8 cellular contexts compared by ENCODE assay signal in the genomic region with DNA sequence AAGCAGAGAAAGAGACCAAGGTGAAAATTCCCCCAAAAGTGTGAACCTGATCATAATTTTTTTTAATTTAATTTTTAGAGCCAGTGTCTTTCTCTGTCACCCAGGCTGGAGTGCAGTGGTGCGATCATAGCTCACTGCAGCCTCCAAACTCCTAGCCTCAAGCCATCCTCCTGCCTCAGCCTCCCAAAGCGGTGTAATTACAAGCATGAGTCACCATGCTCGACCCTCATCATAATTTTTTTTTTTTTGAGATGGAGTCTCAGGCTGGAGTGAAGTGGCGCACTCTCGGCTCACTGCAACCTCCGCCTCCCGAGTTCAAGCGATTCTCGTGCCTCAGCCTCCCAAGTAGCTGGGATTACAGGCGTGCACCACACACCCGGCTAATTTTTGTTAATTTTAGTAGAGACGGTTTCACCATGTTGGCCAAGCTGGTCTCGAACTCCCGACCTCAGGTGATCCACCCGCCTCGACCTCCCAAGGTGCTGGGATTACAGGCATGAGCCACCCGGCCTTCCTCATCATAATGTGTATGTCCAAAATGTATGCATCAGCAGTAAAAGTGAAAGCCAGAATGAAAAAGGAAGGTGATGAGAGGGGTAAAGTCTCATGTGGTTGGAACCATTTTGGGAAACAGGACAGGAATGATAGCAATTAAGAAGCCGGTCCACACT. TPM values are rescaled to one million over a fixed set of nuclear protein-coding genes. Genes with fewer than 3 reads are reported as not detected.
DNase-seq lines count a peak whose midpoint lies in the region; ATAC-seq and TF ChIP-seq lines count a peak whose summit lies in the region.
"Not testable (repeated sequence)": the region's sequence is repeated elsewhere in the genome, so short reads cannot be mapped to it uniquely, and the experiment has no call there.

No MANE protein-coding gene starts in this region.

- H3K4me3 ChIP-seq in CD8-positive, alpha-beta T cell (ENCODE audit: low read depth, low read length) = peak overlapping the region; percentile 85
- H3K4me3 ChIP-seq in astrocyte of the spinal cord (ENCODE audit: low read depth, low read length) = peak overlapping the region; percentile 91
- H3K4me3 ChIP-seq in esophagus squamous epithelium = peak overlapping the region; percentile 83 to 96 (median 88)
- peak overlapping the region; percentile 72 for H3K4me3 ChIP-seq in lower leg skin (ENCODE audit: low read depth, poor library complexity, severe bottlenecking)
- H3K4me3 ChIP-seq in tibial artery = peak overlapping the region; percentile 65 to 89

- not testable (repeated sequence) for H3K36me3 ChIP-seq in CD8-positive, alpha-beta T cell (ENCODE audit: insufficient read depth, low read length)
- peaks cover 31% of the 10 kb centered on the region for H3K36me3 ChIP-seq in KOPT-K1 (ENCODE audit: insufficient read depth, low read length)
- peaks cover 0 to 25% (median 0%) of the 10 kb centered on the region in 3 donors for H3K36me3 ChIP-seq in esophagus squamous epithelium
- peaks cover 15 to 17% (median 15%) of the 10 kb centered on the region in 3 donors for H3K36me3 ChIP-seq in tibial artery

- in situ Hi-C loops in astrocyte of the spinal cord (cut with HindIII; ENCODE audit: low sequenced_read_pairs) = not testable (repeated sequence)

- not testable (repeated sequence) for H3K9me3 Mint-ChIP-seq in CD8-positive, alpha-beta T cell; activated CD4-positive, alpha-beta T cell treated with anti-CD3 and anti-CD28 coated beads for 36 hours (ENCODE audit: low read depth); progenitor cell of endocrine pancreas (ENCODE audit: low read depth)

- H3K4me1 ChIP-seq in CD8-positive, alpha-beta T cell (ENCODE audit: insufficient read depth, low read length) = peaks cover 28% of the 10 kb centered on the region
- H3K4me1 ChIP-seq in esophagus squamous epithelium = peaks cover 7 to 29% (median 16%) of the 10 kb centered on the region in 3 donors
- H3K4me1 ChIP-seq in tibial artery = peaks cover 0 to 28% (median 12%) of the 10 kb centered on the region in 4 donors

- POLR2A ChIA-PET in CD8-positive, alpha-beta T cell (lab: Charles Lee) = interaction anchor here (0.6 to 2.6 kb wide), 8 partner anchors 10 to 438 kb away, joined by 3 to 20 read pairs (median 5); a partner anchor contains a TSS
- POLR2A ChIA-PET in activated CD4-positive, alpha-beta T cell treated with anti-CD3 and anti-CD28 coated beads for 36 hours (lab: Charles Lee) = interaction anchor here (0.7 to 1.7 kb wide), 4 partner anchors 23 to 334 kb away, joined by 3 to 12 read pairs (median 5); a partner anchor contains a TSS

- not testable (repeated sequence) for H3K9me3 ChIP-seq in CD8-positive, alpha-beta T cell (ENCODE audit: low read length); KOPT-K1 (ENCODE audit: insufficient read depth, low read length, poor library complexity, severe bottlenecking); esophagus squamous epithelium; tibial artery

- peak overlapping the region; percentile 95 for H3K27ac Mint-ChIP-seq in CD8-positive, alpha-beta T cell
- H3K27ac Mint-ChIP-seq in activated CD4-positive, alpha-beta T cell treated with anti-CD3 and anti-CD28 coated beads for 36 hours = peak overlapping the region; percentile 98
- peak overlapping the region; percentile 99 for H3K27ac Mint-ChIP-seq in progenitor cell of endocrine pancreas

- DNase-seq in CD8-positive, alpha-beta T cell = peak in 1 of 7 experiments; percentile 52
- DNase-seq in activated CD4-positive, alpha-beta T cell treated with anti-CD3 and anti-CD28 coated beads for 36 hours = peak; percentile 25
- not testable (repeated sequence) for DNase-seq in astrocyte of the spinal cord (ENCODE audit: low read depth, low spot score); esophagus squamous epithelium (lab: John Stamatoyannopoulos, UW); lower leg skin (ENCODE audit: low spot score in 2 of 2); progenitor cell of endocrine pancreas (ENCODE audit: low spot score, unreplicated experiment); tibial artery

- CTCF ChIA-PET in CD8-positive, alpha-beta T cell (lab: Charles Lee) = interaction anchor here (1.6 kb wide), 1 partner anchor 13 kb away, joined by 4 read pairs; no protein-coding TSS in a partner anchor
- CTCF ChIA-PET in activated CD4-positive, alpha-beta T cell treated with anti-CD3 and anti-CD28 coated beads for 36 hours (lab: Charles Lee) = interaction anchor here (0.7 to 1.5 kb wide), 5 partner anchors 10 to 240 kb away, joined by 3 to 8 read pairs (median 4); a partner anchor contains a TSS

- not testable (repeated sequence) for H3K27me3 Mint-ChIP-seq in CD8-positive, alpha-beta T cell (ENCODE audit: low read depth); activated CD4-positive, alpha-beta T cell treated with anti-CD3 and anti-CD28 coated beads for 36 hours; progenitor cell of endocrine pancreas

- H3K27me3 ChIP-seq in CD8-positive, alpha-beta T cell (ENCODE audit: insufficient read depth, low read length); esophagus squamous epithelium; tibial artery: not testable (repeated sequence)

- intact Hi-C loops in CD8-positive, alpha-beta T cell (cut with DNase I, micrococcal nuclease) = loop anchor here (1.0 to 10.0 kb wide), 7 partner anchors 32 to 775 kb away; a partner anchor contains a TSS
- intact Hi-C loops in activated CD4-positive, alpha-beta T cell treated with anti-CD3 and anti-CD28 coated beads for 36 hours (cut with DNase I, micrococcal nuclease) = loop anchor here (1.0 to 2.0 kb wide), 8 partner anchors 32 to 1613 kb away; a partner anchor contains a TSS
- intact Hi-C loops in esophagus squamous epithelium (cut with DNase I); lower leg skin (cut with DNase I; ENCODE audit: low total_unique reads); tibial artery (cut with DNase I; ENCODE audit: low total_unique reads): not testable (repeated sequence)

- H3K36me3 Mint-ChIP-seq in CD8-positive, alpha-beta T cell = peaks cover 36% of the 10 kb centered on the region
- peaks cover 29% of the 10 kb centered on the region for H3K36me3 Mint-ChIP-seq in activated CD4-positive, alpha-beta T cell treated with anti-CD3 and anti-CD28 coated beads for 36 hours (ENCODE audit: low read depth)
- not testable (repeated sequence) for H3K36me3 Mint-ChIP-seq in progenitor cell of endocrine pancreas (ENCODE audit: insufficient read depth)

- not testable (repeated sequence) for ATAC-seq in CD8-positive, alpha-beta T cell; activated CD4-positive, alpha-beta T cell treated with anti-CD3 and anti-CD28 coated beads for 36 hours

- not testable (repeated sequence) for TF ChIP-seq POLR2A in esophagus squamous epithelium (IDR thresholded peaks at IDR 0.05); lower leg skin (IDR thresholded peaks at IDR 0.05)

- H3K4me3 Mint-ChIP-seq in CD8-positive, alpha-beta T cell = peak overlapping the region; percentile 88
- peak overlapping the region; percentile 91 for H3K4me3 Mint-ChIP-seq in activated CD4-positive, alpha-beta T cell treated with anti-CD3 and anti-CD28 coated beads for 36 hours
- peak overlapping the region; percentile 100 for H3K4me3 Mint-ChIP-seq in progenitor cell of endocrine pancreas (ENCODE audit: low read depth)

- H3K27ac ChIP-seq in CD8-positive, alpha-beta T cell (ENCODE audit: low read depth, low read length) = peak overlapping the region; percentile 89
- peak overlapping the region; percentile 94 for H3K27ac ChIP-seq in KOPT-K1 (ENCODE audit: low read depth, low read length, poor library complexity, severe bottlenecking)
- H3K27ac ChIP-seq in esophagus squamous epithelium = peak overlapping the region; percentile 90 to 98 (median 95)
- H3K27ac ChIP-seq in tibial artery = peak overlapping the region; percentile 83 to 94

- 68 to 86% methylated on average over 13 to 18 of the region's 18 CpGs for WGBS in esophagus squamous epithelium, 2 donors
- 73 to 77% methylated on average over 18 of the region's 18 CpGs for WGBS in lower leg skin, 2 donors

- not testable (repeated sequence) for TF ChIP-seq CTCF in CD8-positive, alpha-beta T cell (IDR thresholded peaks at IDR 0.05); astrocyte of the spinal cord (IDR thresholded peaks at IDR 0.05; ENCODE audit: low read depth, low read length); esophagus squamous epithelium (IDR thresholded peaks at IDR 0.05); lower leg skin (IDR thresholded peaks at IDR 0.05); progenitor cell of endocrine pancreas (IDR thresholded peaks at IDR 0.05; ENCODE audit: unreplicated experiment); tibial artery (IDR thresholded peaks at IDR 0.05)

- H3K4me1 Mint-ChIP-seq in CD8-positive, alpha-beta T cell (ENCODE audit: low read depth) = peaks cover 29% of the 10 kb centered on the region
- peaks cover 26% of the 10 kb centered on the region for H3K4me1 Mint-ChIP-seq in activated CD4-positive, alpha-beta T cell treated with anti-CD3 and anti-CD28 coated beads for 36 hours
- H3K4me1 Mint-ChIP-seq in progenitor cell of endocrine pancreas (ENCODE audit: low read depth) = peaks cover 15% of the 10 kb centered on the region

RNA-seq across cellular contexts. Expression of a gene that starts 0.6 kb away (rescaled TPM):
- 10 to 100 TPM; 72.8 to 79.4 TPM for total RNA-seq in CD8-positive, alpha-beta T cell
- 100 to 1,000 TPM; 273 to 312 TPM for total RNA-seq in activated CD4-positive, alpha-beta T cell treated with anti-CD3 and anti-CD28 coated beads for 36 hours
- total RNA-seq in esophagus squamous epithelium = 100 to 1,000 TPM in 3 of 4 donors, 10 to 100 TPM in 1; 94.5 to 223 (median 175) TPM
- 100 to 1,000 TPM in 2 of 4 donors, 10 to 100 TPM in 2; 59.0 to 143 (median 101) TPM for total RNA-seq in lower leg skin
- total RNA-seq in progenitor cell of endocrine pancreas = 214 and 221 TPM in 2 replicates

RNA-seq across cellular contexts. Expression of a gene that starts 25.7 kb away (rescaled TPM):
- under 1 TPM in 1 of 2 experiments, not detected in 1; 0.56 TPM for total RNA-seq in CD8-positive, alpha-beta T cell
- total RNA-seq in activated CD4-positive, alpha-beta T cell treated with anti-CD3 and anti-CD28 coated beads for 36 hours = 1 to 10 TPM; 6.5 to 8.5 TPM
- total RNA-seq in esophagus squamous epithelium (1 to 10 TPM in 3 of 4 donors, under 1 TPM in 1; 0.95 to 2.9 (median 1.6) TPM), lower leg skin (under 1 TPM; 0.27 to 0.84 (median 0.64) TPM), progenitor cell of endocrine pancreas (8.0 and 8.1 TPM in 2 replicates)

RNA-seq across cellular contexts. Expression of a gene that starts 32.2 kb away (rescaled TPM):
- total RNA-seq in CD8-positive, alpha-beta T cell = 1 to 10 TPM; 1.6 to 2.3 TPM
- 1 to 10 TPM; 2.5 to 4.2 TPM for total RNA-seq in activated CD4-positive, alpha-beta T cell treated with anti-CD3 and anti-CD28 coated beads for 36 hours
- total RNA-seq in esophagus squamous epithelium (1 to 10 TPM; 1.5 to 9.4 (median 6.5) TPM), lower leg skin (1 to 10 TPM; 2.9 to 5.5 (median 4.1) TPM), progenitor cell of endocrine pancreas (4.1 and 4.3 TPM in 2 replicates)
